ENCODE assay signal across 38 cellular contexts in the genomic region with DNA sequence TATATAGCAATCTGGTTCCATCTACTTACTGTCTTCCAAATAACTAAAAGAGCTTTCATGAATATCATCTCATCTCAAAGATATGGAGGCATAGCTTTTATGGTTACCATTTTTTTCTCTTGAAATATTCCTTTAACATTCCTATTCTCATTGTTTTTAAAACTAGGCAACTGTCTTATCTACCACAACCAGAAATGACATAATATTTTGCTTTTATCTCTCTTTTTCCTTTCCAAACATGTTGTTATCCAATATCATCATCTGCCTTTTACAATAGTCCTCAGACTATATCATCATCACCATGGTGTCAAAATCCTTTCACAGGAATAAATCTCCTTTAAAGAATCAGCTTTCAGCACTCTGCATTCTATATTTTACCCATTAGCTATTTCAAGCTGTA.
"Had no signal": no experiment of that assay in that cellular context is flagged by ENCODE, and none has a peak within 500 bp of the region (broad histone marks: within the 10 kb centered on the region; RNA-seq: fewer than 3 reads in every experiment).

No MANE protein-coding gene starts in this region.

- H3K36me3 ChIP-seq: ascending aorta, cardiac muscle cell, WERI-Rb-1 had no signal

- H3K4me1 ChIP-seq: ascending aorta had no signal

- H3K27me3 Mint-ChIP-seq: activated CD4-positive, alpha-beta memory T cell treated with anti-CD3 and anti-CD28 coated beads, Interleukin-2, amount 10 ng/mL, durations not matched to agents 7 days and 5 days; activated CD4-positive, alpha-beta T cell treated with anti-CD3 and anti-CD28 coated beads for 36 hours; activated CD4-positive, alpha-beta T cell treated with anti-CD3 and anti-CD28 coated beads, Interleukin-2, amount 10 ng/mL, durations not matched to agents 7 days and 5 days; activated CD8-positive, alpha-beta memory T cell treated with anti-CD3 and anti-CD28 coated beads, Interleukin-2, amount 10 ng/mL, durations not matched to agents 7 days and 5 days; activated naive CD4-positive, alpha-beta T cell treated with anti-CD3 and anti-CD28 coated beads, Interleukin-2, amount 10 ng/mL, durations not matched to agents 7 days and 5 days; activated naive CD4-positive, alpha-beta T cell treated with anti-CD3 and anti-CD28 coated beads, Interleukin-2, amount 50 U/mL, for 24 hours; activated naive CD8-positive, alpha-beta T cell; activated naive CD8-positive, alpha-beta T cell treated with anti-CD3 and anti-CD28 coated beads, Interleukin-2, amount 10 ng/mL, durations not matched to agents 7 days and 5 days; activated naive CD8-positive, alpha-beta T cell treated with anti-CD3 and anti-CD28 coated beads, Interleukin-2, amount 50 U/mL, for 24 hours; activated T-cell treated with anti-CD3 and anti-CD28 coated beads, Interleukin-2, amount 50 U/mL, for 24 hours; brain; central memory CD8-positive, alpha-beta T cell had no signal

- DNase-seq: activated CD4-positive, alpha-beta memory T cell treated with anti-CD3 and anti-CD28 coated beads, Interleukin-2, amount 10 ng/mL, durations not matched to agents 7 days and 5 days; activated CD4-positive, alpha-beta T cell treated with anti-CD3 and anti-CD28 coated beads for 1 hour; activated CD4-positive, alpha-beta T cell treated with anti-CD3 and anti-CD28 coated beads for 36 hours; activated CD4-positive, alpha-beta T cell treated with anti-CD3 and anti-CD28 coated beads for 48 hours; activated CD4-positive, alpha-beta T cell treated with anti-CD3 and anti-CD28 coated beads, Interleukin-2, amount 10 ng/mL, durations not matched to agents 7 days and 5 days; activated CD4-positive, alpha-beta T cell treated with anti-CD3 and anti-CD28 coated beads, Interleukin-2, amount 50 U/mL, for 48 hours; activated CD4-positive, CD25-positive, alpha-beta regulatory T cell; activated CD8-positive, alpha-beta memory T cell treated with anti-CD3 and anti-CD28 coated beads for 24 hours; activated CD8-positive, alpha-beta memory T cell treated with anti-CD3 and anti-CD28 coated beads, Interleukin-2, amount 10 ng/mL, durations not matched to agents 7 days and 5 days; activated CD8-positive, alpha-beta memory T cell treated with anti-CD3 and anti-CD28 coated beads, Interleukin-2, amount 50 U/mL, for 48 hours; activated CD8-positive, alpha-beta T cell treated with anti-CD3 and anti-CD28 coated beads, Interleukin-2, amount 10 ng/mL, durations not matched to agents 7 days and 5 days; activated effector memory CD4-positive, alpha-beta T cell treated with Interleukin-2 at 50 U/mL for 16 hours; activated gamma-delta T cell; activated naive CD4-positive, alpha-beta T cell treated with anti-CD3 and anti-CD28 coated beads, Interleukin-2, amount 10 ng/mL, durations not matched to agents 7 days and 5 days; activated naive CD4-positive, alpha-beta T cell treated with Interleukin-2 at 50 U/mL for 16 hours; activated naive CD8-positive, alpha-beta T cell treated with anti-CD3 and anti-CD28 coated beads, Interleukin-2, amount 10 ng/mL, durations not matched to agents 7 days and 5 days; activated naive CD8-positive, alpha-beta T cell treated with anti-CD3 and anti-CD28 coated beads, Interleukin-2, amount 50 U/mL, for 24 hours; activated T-cell treated with anti-CD3 and anti-CD28 coated beads, Interleukin-2, amount 50 U/mL, for 24 hours; activated T-cell treated with anti-CD3 and anti-CD28 coated beads, Interleukin-2, amount 50 U/mL, for 48 hours; amygdala; anterior cingulate cortex; caudate nucleus; cerebellar nuclear complex; T-helper 1 cell; T-helper 2 cell; T-helper 9 cell; WERI-Rb-1 had no signal

- H3K27me3 ChIP-seq: ascending aorta, cardiac muscle cell had no signal

- H3K27ac ChIP-seq: ascending aorta, cardiac muscle cell, WERI-Rb-1 had no signal

- H3K27ac Mint-ChIP-seq: activated CD4-positive, alpha-beta memory T cell treated with anti-CD3 and anti-CD28 coated beads, Interleukin-2, amount 10 ng/mL, durations not matched to agents 7 days and 5 days; activated CD4-positive, alpha-beta T cell treated with anti-CD3 and anti-CD28 coated beads for 36 hours; activated CD4-positive, alpha-beta T cell treated with anti-CD3 and anti-CD28 coated beads, Interleukin-2, amount 10 ng/mL, durations not matched to agents 7 days and 5 days; activated CD8-positive, alpha-beta memory T cell treated with anti-CD3 and anti-CD28 coated beads, Interleukin-2, amount 10 ng/mL, durations not matched to agents 7 days and 5 days; activated CD8-positive, alpha-beta T cell treated with anti-CD3 and anti-CD28 coated beads, Interleukin-2, amount 10 ng/mL, durations not matched to agents 7 days and 5 days; activated naive CD4-positive, alpha-beta T cell treated with anti-CD3 and anti-CD28 coated beads, Interleukin-2, amount 10 ng/mL, durations not matched to agents 7 days and 5 days; activated naive CD4-positive, alpha-beta T cell treated with anti-CD3 and anti-CD28 coated beads, Interleukin-2, amount 50 U/mL, for 24 hours; activated naive CD8-positive, alpha-beta T cell; activated naive CD8-positive, alpha-beta T cell treated with anti-CD3 and anti-CD28 coated beads, Interleukin-2, amount 10 ng/mL, durations not matched to agents 7 days and 5 days; activated naive CD8-positive, alpha-beta T cell treated with anti-CD3 and anti-CD28 coated beads, Interleukin-2, amount 50 U/mL, for 24 hours; activated T-cell treated with anti-CD3 and anti-CD28 coated beads, Interleukin-2, amount 50 U/mL, for 24 hours; activated T-helper 2 cell treated with anti-CD3 and anti-CD28 coated beads, Interferon-gamma antibody, Interleukin-2, Interleukin-4, amounts not matched to agents 10 μg/mL and 5 μg/mL and 100 μg/mL, durations not matched to agents 14 hours and 24 hours and 36 hours; brain; T-helper 1 cell treated with Interleukin-12 subunit alpha and Interleukin-12 subunit beta and Interleukin-4 antibody, amounts not matched to agents 30 μg/mL and 1 μg/mL, for 36 hours; T-helper 2 cell treated with Interferon-gamma antibody and Interleukin-4, amounts not matched to agents 5 μg/mL and 100 μg/mL, for 36 hours; WTC11 had no signal

- H3K4me1 Mint-ChIP-seq: activated CD4-positive, alpha-beta memory T cell treated with anti-CD3 and anti-CD28 coated beads, Interleukin-2, amount 10 ng/mL, durations not matched to agents 7 days and 5 days; activated CD4-positive, alpha-beta T cell treated with anti-CD3 and anti-CD28 coated beads for 36 hours; activated CD4-positive, alpha-beta T cell treated with anti-CD3 and anti-CD28 coated beads, Interleukin-2, amount 10 ng/mL, durations not matched to agents 7 days and 5 days; activated CD8-positive, alpha-beta memory T cell treated with anti-CD3 and anti-CD28 coated beads, Interleukin-2, amount 10 ng/mL, durations not matched to agents 7 days and 5 days; activated naive CD4-positive, alpha-beta T cell treated with anti-CD3 and anti-CD28 coated beads, Interleukin-2, amount 10 ng/mL, durations not matched to agents 7 days and 5 days; activated naive CD4-positive, alpha-beta T cell treated with anti-CD3 and anti-CD28 coated beads, Interleukin-2, amount 50 U/mL, for 24 hours; activated naive CD8-positive, alpha-beta T cell treated with anti-CD3 and anti-CD28 coated beads, Interleukin-2, amount 10 ng/mL, durations not matched to agents 7 days and 5 days; activated naive CD8-positive, alpha-beta T cell treated with anti-CD3 and anti-CD28 coated beads, Interleukin-2, amount 50 U/mL, for 24 hours; central memory CD8-positive, alpha-beta T cell had no signal

- H3K36me3 Mint-ChIP-seq: activated CD8-positive, alpha-beta memory T cell treated with anti-CD3 and anti-CD28 coated beads, Interleukin-2, amount 10 ng/mL, durations not matched to agents 7 days and 5 days; activated naive CD4-positive, alpha-beta T cell treated with anti-CD3 and anti-CD28 coated beads, Interleukin-2, amount 10 ng/mL, durations not matched to agents 7 days and 5 days; activated naive CD4-positive, alpha-beta T cell treated with anti-CD3 and anti-CD28 coated beads, Interleukin-2, amount 50 U/mL, for 24 hours; activated naive CD8-positive, alpha-beta T cell; activated naive CD8-positive, alpha-beta T cell treated with anti-CD3 and anti-CD28 coated beads, Interleukin-2, amount 10 ng/mL, durations not matched to agents 7 days and 5 days; brain; WTC11 had no signal

- H3K9me3 ChIP-seq: ascending aorta had no signal

- H3K9me3 Mint-ChIP-seq: activated CD4-positive, alpha-beta memory T cell treated with anti-CD3 and anti-CD28 coated beads, Interleukin-2, amount 10 ng/mL, durations not matched to agents 7 days and 5 days; activated naive CD4-positive, alpha-beta T cell treated with anti-CD3 and anti-CD28 coated beads, Interleukin-2, amount 10 ng/mL, durations not matched to agents 7 days and 5 days; activated naive CD4-positive, alpha-beta T cell treated with anti-CD3 and anti-CD28 coated beads, Interleukin-2, amount 50 U/mL, for 24 hours; activated naive CD8-positive, alpha-beta T cell treated with anti-CD3 and anti-CD28 coated beads, Interleukin-2, amount 10 ng/mL, durations not matched to agents 7 days and 5 days; activated T-helper 2 cell treated with anti-CD3 and anti-CD28 coated beads, Interferon-gamma antibody, Interleukin-2, Interleukin-4, amounts not matched to agents 10 μg/mL and 5 μg/mL and 100 μg/mL, durations not matched to agents 14 hours and 24 hours and 36 hours; brain; T-helper 1 cell treated with Interleukin-12 subunit alpha and Interleukin-12 subunit beta and Interleukin-4 antibody, amounts not matched to agents 30 μg/mL and 1 μg/mL, for 36 hours; T-helper 2 cell treated with Interferon-gamma antibody and Interleukin-4, amounts not matched to agents 5 μg/mL and 100 μg/mL, for 36 hours; WTC11 had no signal

- H3K4me3 Mint-ChIP-seq: activated CD4-positive, alpha-beta memory T cell treated with anti-CD3 and anti-CD28 coated beads, Interleukin-2, amount 10 ng/mL, durations not matched to agents 7 days and 5 days; activated CD4-positive, alpha-beta T cell treated with anti-CD3 and anti-CD28 coated beads for 36 hours; activated CD4-positive, alpha-beta T cell treated with anti-CD3 and anti-CD28 coated beads, Interleukin-2, amount 10 ng/mL, durations not matched to agents 7 days and 5 days; activated CD8-positive, alpha-beta memory T cell treated with anti-CD3 and anti-CD28 coated beads, Interleukin-2, amount 10 ng/mL, durations not matched to agents 7 days and 5 days; activated CD8-positive, alpha-beta T cell treated with anti-CD3 and anti-CD28 coated beads, Interleukin-2, amount 10 ng/mL, durations not matched to agents 7 days and 5 days; activated naive CD4-positive, alpha-beta T cell treated with anti-CD3 and anti-CD28 coated beads, Interleukin-2, amount 10 ng/mL, durations not matched to agents 7 days and 5 days; activated naive CD4-positive, alpha-beta T cell treated with anti-CD3 and anti-CD28 coated beads, Interleukin-2, amount 50 U/mL, for 24 hours; activated naive CD8-positive, alpha-beta T cell; activated naive CD8-positive, alpha-beta T cell treated with anti-CD3 and anti-CD28 coated beads, Interleukin-2, amount 10 ng/mL, durations not matched to agents 7 days and 5 days; activated naive CD8-positive, alpha-beta T cell treated with anti-CD3 and anti-CD28 coated beads, Interleukin-2, amount 50 U/mL, for 24 hours; activated T-cell treated with anti-CD3 and anti-CD28 coated beads, Interleukin-2, amount 50 U/mL, for 24 hours; brain; central memory CD8-positive, alpha-beta T cell; T-helper 1 cell treated with Interleukin-12 subunit alpha and Interleukin-12 subunit beta and Interleukin-4 antibody, amounts not matched to agents 30 μg/mL and 1 μg/mL, for 36 hours; T-helper 2 cell treated with Interferon-gamma antibody and Interleukin-4, amounts not matched to agents 5 μg/mL and 100 μg/mL, for 36 hours; WTC11 had no signal

- H3K4me3 ChIP-seq: ascending aorta, cardiac muscle cell had no signal

- ATAC-seq: activated CD4-positive, alpha-beta T cell treated with anti-CD3 and anti-CD28 coated beads for 36 hours; activated CD4-positive, CD25-positive, alpha-beta regulatory T cell treated with anti-CD3 and anti-CD28 coated beads, Interleukin-2, amount 50 U/mL, for 24 hours; activated CD8-positive, alpha-beta memory T cell treated with anti-CD3 and anti-CD28 coated beads, Interleukin-2, amount 10 ng/mL, durations not matched to agents 7 days and 5 days; activated CD8-positive, alpha-beta T cell treated with anti-CD3 and anti-CD28 coated beads, Interleukin-2, amount 10 ng/mL, durations not matched to agents 7 days and 5 days; activated naive CD8-positive, alpha-beta T cell treated with anti-CD3 and anti-CD28 coated beads, Interleukin-2, amount 50 U/mL, for 24 hours; WTC11 had no signal
